ENCODE assay signal across 34 cellular contexts in genomic region chr10:43145313-43145712, GRCh38. TPM values are rescaled to one million over a fixed set of nuclear protein-coding genes. Genes with fewer than 3 reads are reported as not detected.
DNase-seq lines count a peak whose midpoint lies in the region; ATAC-seq, FAIRE-seq and TF ChIP-seq lines count a peak whose summit lies in the region.
"Had no signal": no experiment of that assay in that cellular context is flagged by ENCODE, and none has a peak within 500 bp of the region (broad histone marks: within the 10 kb centered on the region; RNA-seq: fewer than 3 reads in every experiment).

No MANE protein-coding gene starts in this region.

- peaks cover 45% of the 10 kb centered on the region for H3K4me1 ChIP-seq in lower lobe of right lung
- H3K4me1 ChIP-seq in upper lobe of right lung, result peaks cover 47% of the 10 kb centered on the region
- peaks cover 0 to 38% (median 12%) of the 10 kb centered on the region in 4 donors for H3K4me1 ChIP-seq in tibial nerve
- H3K4me1 ChIP-seq: colonic mucosa, psoas muscle had no signal

- H3K36me3 ChIP-seq in lower lobe of right lung, result no peaks in the 10 kb centered on the region
- H3K36me3 ChIP-seq in upper lobe of right lung, result no peaks in the 10 kb centered on the region
- peaks cover 0 to 5% (median 0%) of the 10 kb centered on the region in 3 donors for H3K36me3 ChIP-seq in tibial nerve
- H3K36me3 ChIP-seq: cardiac muscle cell, colonic mucosa, MG63, sigmoid colon had no signal

- intact Hi-C loops in lower lobe of right lung (cut with DNase I) (no loop called here), upper lobe of right lung (cut with DNase I) (no loop called here)

- no peak for TF ChIP-seq EP300 in tibial nerve (IDR thresholded peaks at IDR 0.05)

- peak; percentile 32 to 47 for ATAC-seq in lower lobe of right lung
- ATAC-seq in upper lobe of right lung, result no peak
- ATAC-seq: A549, left cardiac atrium, psoas muscle had no signal

- H3K9me3 ChIP-seq in lower lobe of right lung (peaks cover 7% of the 10 kb centered on the region), upper lobe of right lung (no peaks in the 10 kb centered on the region), tibial nerve (peaks cover 0 to 15% (median 0%) of the 10 kb centered on the region in 4 donors)
- H3K9me3 ChIP-seq: colonic mucosa, sigmoid colon had no signal

- FAIRE-seq in GM19239 (lab: Jason Lieb, UNC), result peak; percentile 11
- FAIRE-seq: A549, astrocyte, RCC 7860 had no signal

- peaks cover 6% of the 10 kb centered on the region for H3K9me3 Mint-ChIP-seq in activated naive CD4-positive, alpha-beta T cell treated with anti-CD3 and anti-CD28 coated beads, Interleukin-2, amount 10 ng/mL, durations not matched to agents 7 days and 5 days

- TF ChIP-seq POLR2A in tibial nerve (IDR thresholded peaks at IDR 0.05), result no peak

- TF ChIP-seq CTCF in lower lobe of right lung (IDR thresholded peaks at IDR 0.05) (no peak), upper lobe of right lung (IDR thresholded peaks at IDR 0.05) (no peak), tibial nerve (IDR thresholded peaks at IDR 0.05) (no peak)

- CTCF ChIA-PET in activated naive CD4-positive, alpha-beta T cell treated with anti-CD3 and anti-CD28 coated beads, Interleukin-2, amount 10 ng/mL, durations not matched to agents 7 days and 5 days (lab: Charles Lee), result interaction anchor here (1.1 to 1.7 kb wide), 2 partner anchors 15 to 30 kb away, joined by 3 read pairs; no protein-coding TSS in a partner anchor

- H3K36me3 Mint-ChIP-seq in activated naive CD4-positive, alpha-beta T cell treated with anti-CD3 and anti-CD28 coated beads, Interleukin-2, amount 10 ng/mL, durations not matched to agents 7 days and 5 days, result peaks cover 37% of the 10 kb centered on the region

- peaks cover 64% of the 10 kb centered on the region for H3K4me1 Mint-ChIP-seq in activated naive CD4-positive, alpha-beta T cell treated with anti-CD3 and anti-CD28 coated beads, Interleukin-2, amount 10 ng/mL, durations not matched to agents 7 days and 5 days

- WGBS in tibial nerve, 2 donors, result 93 to 94% methylated on average over 6 of the region's 6 CpGs

- no peak overlapping the region for H3K4me3 Mint-ChIP-seq in activated naive CD4-positive, alpha-beta T cell treated with anti-CD3 and anti-CD28 coated beads, Interleukin-2, amount 10 ng/mL, durations not matched to agents 7 days and 5 days
- H3K4me3 Mint-ChIP-seq: H9 had no signal

- peak overlapping the region; percentile 35 for H3K27ac Mint-ChIP-seq in activated naive CD4-positive, alpha-beta T cell treated with anti-CD3 and anti-CD28 coated beads, Interleukin-2, amount 10 ng/mL, durations not matched to agents 7 days and 5 days
- H3K27ac Mint-ChIP-seq: H9 had no signal

- H3K27me3 ChIP-seq in lower lobe of right lung (ENCODE audit: low read depth) (no peaks in the 10 kb centered on the region), upper lobe of right lung (no peaks in the 10 kb centered on the region), tibial nerve (no peaks in the 10 kb centered on the region)
- H3K27me3 ChIP-seq: cardiac muscle cell, colonic mucosa, MG63, sigmoid colon had no signal

- H3K4me3 ChIP-seq in lower lobe of right lung (no peak overlapping the region), upper lobe of right lung (no peak overlapping the region), tibial nerve (no peak overlapping the region)
- H3K4me3 ChIP-seq: A549, cardiac muscle cell, colonic mucosa, MG63, psoas muscle, sigmoid colon had no signal

- H3K27me3 Mint-ChIP-seq in activated naive CD4-positive, alpha-beta T cell treated with anti-CD3 and anti-CD28 coated beads, Interleukin-2, amount 10 ng/mL, durations not matched to agents 7 days and 5 days, result no peaks in the 10 kb centered on the region

- H3K27ac ChIP-seq in lower lobe of right lung, result peak overlapping the region; percentile 13
- H3K27ac ChIP-seq in upper lobe of right lung, result peak overlapping the region; percentile 5
- H3K27ac ChIP-seq in tibial nerve, result no peak overlapping the region
- H3K27ac ChIP-seq: A549, cardiac muscle cell, colonic mucosa, epithelial cell of prostate, KMS-11, psoas muscle, sigmoid colon had no signal

- no peak for DNase-seq in activated naive CD4-positive, alpha-beta T cell treated with anti-CD3 and anti-CD28 coated beads, Interleukin-2, amount 10 ng/mL, durations not matched to agents 7 days and 5 days
- DNase-seq in activated naive CD4-positive, alpha-beta T cell treated with anti-CD3 and anti-CD28 coated beads, Interleukin-2, amount 50 U/mL, for 16 hours, result no peak
- DNase-seq in GM19239 (ENCODE audit: insufficient read length, low spot score), result no peak
- DNase-seq in lower lobe of right lung, result no peak
- DNase-seq in upper lobe of right lung, result no peak
- DNase-seq in tibial nerve (ENCODE audit: low spot score in 2 of 2), result no peak
- DNase-seq in NOMO-1 (lab: John Stamatoyannopoulos, UW; ENCODE audit: unreplicated experiment in 2 of 2), result no peak
- DNase-seq in Ammon's horn (ENCODE audit: low spot score), result no peak
- DNase-seq: activated CD4-positive, alpha-beta T cell treated with anti-CD3 and anti-CD28 coated beads for 48 hours; activated CD8-positive, alpha-beta memory T cell treated with anti-CD3 and anti-CD28 coated beads for 24 hours; activated effector memory CD4-positive, alpha-beta T cell treated with anti-CD3 and anti-CD28 coated beads, Interleukin-2, amount 50 U/mL, for 16 hours; activated T-cell treated with anti-CD3 and anti-CD28 coated beads for 4 hours; colonic mucosa; DMS53; effector CD4-positive, alpha-beta T cell; GDM1; H9; hypothalamus; left cardiac atrium; mesendoderm; MG63; NCI-H2029 treated with DMSO at 0.1 percent for 48 hours; NCI-H748 treated with DMSO at 0.1 percent for 48 hours; psoas muscle; SHP77 treated with DMSO at 0.1 percent for 48 hours; sigmoid colon; stimulated activated CD4-positive, alpha-beta T cell treated with anti-CD3 and anti-CD28 coated beads, Interleukin-4, amount 100 ng/mL, for 1 hour; T1000 had no signal

RNA-seq across cellular contexts. Expression of gene CSGALNACT2, which starts 7.1 kb away (rescaled TPM):
- total RNA-seq in lower lobe of right lung, result 36.4 TPM
- total RNA-seq in upper lobe of right lung, result 40.8 TPM
- total RNA-seq in tibial nerve, result 10 to 100 TPM; 29.1 to 43.3 (median 34.7) TPM

Comparison
In these comparisons a context has a peak if more than half of its experiments do, and no peak if none do; other contexts are left out.
1. H3K27ac ChIP-seq: peak in lower lobe of right lung (single experiment) and upper lobe of right lung (single experiment); none in tibial nerve (0 of 4).